Comparison of ENCODE assay signal across 8 cellular contexts in the genomic region with DNA sequence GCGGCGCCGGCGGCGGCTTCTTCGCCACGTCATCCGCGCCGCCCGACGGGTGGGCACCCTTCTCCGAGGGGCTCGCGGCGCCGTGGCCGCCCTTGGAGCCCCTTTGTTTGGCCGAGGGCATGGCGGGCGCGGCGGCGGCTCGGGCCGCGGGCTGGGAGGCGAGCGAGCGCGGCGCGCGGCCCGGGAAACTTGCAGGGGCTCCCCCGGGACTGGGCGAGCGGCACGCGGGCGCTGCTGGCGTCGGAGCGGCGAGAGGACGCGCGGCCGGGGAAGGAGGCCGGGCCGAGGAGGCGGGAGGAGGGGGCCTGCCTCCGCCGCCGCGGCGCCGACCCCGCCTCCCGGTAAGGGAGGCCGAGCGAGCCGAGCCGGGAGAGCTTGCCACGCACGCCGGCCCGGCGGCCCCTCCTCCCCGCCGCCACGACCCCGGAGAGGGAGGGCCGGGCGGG. TPM values are rescaled to one million over a fixed set of nuclear protein-coding genes. Genes with fewer than 3 reads are reported as not detected.
A peak's percentile ranks its signal among the peaks of the same experiment; 100 is the strongest.
DNase-seq lines count a peak whose midpoint lies in the region; ATAC-seq and TF ChIP-seq lines count a peak whose summit lies in the region.

A gene with protein sequence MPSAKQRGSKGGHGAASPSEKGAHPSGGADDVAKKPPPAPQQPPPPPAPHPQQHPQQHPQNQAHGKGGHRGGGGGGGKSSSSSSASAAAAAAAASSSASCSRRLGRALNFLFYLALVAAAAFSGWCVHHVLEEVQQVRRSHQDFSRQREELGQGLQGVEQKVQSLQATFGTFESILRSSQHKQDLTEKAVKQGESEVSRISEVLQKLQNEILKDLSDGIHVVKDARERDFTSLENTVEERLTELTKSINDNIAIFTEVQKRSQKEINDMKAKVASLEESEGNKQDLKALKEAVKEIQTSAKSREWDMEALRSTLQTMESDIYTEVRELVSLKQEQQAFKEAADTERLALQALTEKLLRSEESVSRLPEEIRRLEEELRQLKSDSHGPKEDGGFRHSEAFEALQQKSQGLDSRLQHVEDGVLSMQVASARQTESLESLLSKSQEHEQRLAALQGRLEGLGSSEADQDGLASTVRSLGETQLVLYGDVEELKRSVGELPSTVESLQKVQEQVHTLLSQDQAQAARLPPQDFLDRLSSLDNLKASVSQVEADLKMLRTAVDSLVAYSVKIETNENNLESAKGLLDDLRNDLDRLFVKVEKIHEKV (minus strand): TSS at position 290 of the 446 bp plus-strand sequence. CDS start 169 bp downstream, at position 121.

- H3K4me3 Mint-ChIP-seq in activated T-helper 17 cell treated with anti-CD3 and anti-CD28 coated beads, Interleukin-2, amount 50 U/mL, for 72 hours: peak within 1 kb of the TSS; percentile 66

- ATAC-seq in GM18867 (IDR thresholded peaks at IDR 0.05; ENCODE audit: unreplicated experiment) (peak; percentile 50), HG03097 (IDR thresholded peaks at IDR 0.05; ENCODE audit: low FRiP score, unreplicated experiment) (peak; percentile 55)
- peak; percentile 68 for ATAC-seq in activated T-helper 17 cell treated with anti-CD3 and anti-CD28 coated beads, Interleukin-2, amount 50 U/mL, for 72 hours (replicated peaks)

- peak within 1 kb of the TSS; percentile 89 for H3K4me3 ChIP-seq in AG04450 (ENCODE audit: low read depth, low read length)

- CTCF ChIA-PET in AG04450 (lab: Charles Lee): interaction anchor here (0.6 kb wide), 1 partner anchor 38 kb away, joined by 3 read pairs; no protein-coding TSS in a partner anchor

- no peaks in the 10 kb centered on the region for H3K27me3 Mint-ChIP-seq in activated T-helper 17 cell treated with anti-CD3 and anti-CD28 coated beads, Interleukin-2, amount 50 U/mL, for 72 hours

- TF ChIP-seq CTCF in AG04450 (IDR thresholded peaks at IDR 0.05; ENCODE audit: low read depth, low read length): no peak

- no peaks in the 10 kb centered on the region for H3K9me3 Mint-ChIP-seq in activated T-helper 17 cell treated with anti-CD3 and anti-CD28 coated beads, Interleukin-2, amount 50 U/mL, for 72 hours

- POLR2A ChIA-PET in AG04450 (lab: Yijun Ruan, JAX): interaction anchor here (0.6 to 1.7 kb wide), 6 partner anchors 12 to 110 kb away, joined by 3 to 8 read pairs (median 4); a partner anchor contains a TSS

- H3K9me3 ChIP-seq in AG04450 (ENCODE audit: control insufficient read depth, insufficient read depth, low read length): peaks cover 6% of the 10 kb centered on the region; the same call in 1 of the 2 replicates

- no peaks in the 10 kb centered on the region for H3K36me3 Mint-ChIP-seq in activated T-helper 17 cell treated with anti-CD3 and anti-CD28 coated beads, Interleukin-2, amount 50 U/mL, for 72 hours (ENCODE audit: low read depth)

- no peaks in the 10 kb centered on the region for H3K27me3 ChIP-seq in AG04450 (ENCODE audit: control insufficient read depth, insufficient read depth, low read length)

- DNase-seq in AG04450 (ENCODE audit: low read depth, low spot score) (no peak), NOMO-1 treated with DMSO at 0.1 percent for 48 hours (lab: John Stamatoyannopoulos, UW; ENCODE audit: unreplicated experiment) (peak; percentile 41), fibroblast of gingiva (ENCODE audit: low read depth) (peak; percentile 89), myocyte (ENCODE audit: low read depth) (peak; percentile 81), superior temporal gyrus (ENCODE audit: extremely low spot score) (peak; percentile 16)

- H3K27ac ChIP-seq in AG04450 (ENCODE audit: low read depth, low read length): peak within 1 kb of the TSS; percentile 94

- H3K4me1 Mint-ChIP-seq in activated T-helper 17 cell treated with anti-CD3 and anti-CD28 coated beads, Interleukin-2, amount 50 U/mL, for 72 hours: peaks cover 13% of the 10 kb centered on the region

- H3K27ac Mint-ChIP-seq in activated T-helper 17 cell treated with anti-CD3 and anti-CD28 coated beads, Interleukin-2, amount 50 U/mL, for 72 hours: peak within 1 kb of the TSS; percentile 33

RNA-seq across cellular contexts. Expression of the gene that starts here (rescaled TPM):
- 376 and 389 TPM in 2 replicates for polyA plus RNA-seq in AG04450 (2011; rRNA removed)
- 147 and 148 TPM in 2 replicates for polyA minus RNA-seq in AG04450 (2011; rRNA and poly(A)+ RNA removed)
- total RNA-seq in activated T-helper 17 cell treated with anti-CD3 and anti-CD28 coated beads, Interleukin-2, amount 50 U/mL, for 72 hours: 1 to 10 TPM; 3.6 to 3.8 TPM
- total RNA-seq in myocyte: 76.2 and 86.8 TPM in 2 replicates
- polyA plus RNA-seq in myocyte (2012): 185 TPM

Comparison
In these comparisons a context has a peak if more than half of its experiments do, and no peak if none do; other contexts are left out.
1. RNA of the gene that starts here (total RNA-seq): 76.2 to 86.8 TPM in myocyte; 3.6 to 3.8 TPM in activated T-helper 17 cell treated with anti-CD3 and anti-CD28 coated beads, Interleukin-2, amount 50 U/mL, for 72 hours; every median in the first group is over 10 times any median in the second.
2. Peak in every context shown above with its lines, with median percentiles within 50 percentile points of each other: ATAC-seq.